In genomic region chr1:54944610-54945392, GRCh38 we compare ENCODE assay signal across 8 cellular contexts. TPM values are rescaled to one million over a fixed set of nuclear protein-coding genes. Genes with fewer than 3 reads are reported as not detected.
DNase-seq lines count a peak whose midpoint lies in the region; ATAC-seq and TF ChIP-seq lines count a peak whose summit lies in the region.

No MANE protein-coding gene starts in this region.

- DNase-seq in BJ (ENCODE audit: low read depth) (peak; percentile 34), MV-4-11 (lab: John Stamatoyannopoulos, UW) (peak; percentile 70), glomerular visceral epithelial cell (ENCODE audit: extremely low spot score) (peak; percentile 82), ovary (peak; percentile 34 to 74 (median 46)), type B pancreatic cell (ENCODE audit: extremely low spot score, unreplicated experiment) (no peak)
- peak; percentile 59 to 63 for DNase-seq in activated naive CD4-positive, alpha-beta T cell treated with anti-CD3 and anti-CD28 coated beads, Interleukin-2, amount 50 U/mL, for 72 hours (ENCODE audit: low spot score in 2 of 2)

- no peaks in the 10 kb centered on the region for H3K9me3 ChIP-seq in ovary

- no peak overlapping the region for H3K27ac ChIP-seq in ovary

- POLR2A ChIA-PET in BJ (lab: Charles Lee), result interaction anchor here (0.5 to 0.6 kb wide), 3 partner anchors 9 to 1288 kb away, joined by 5 to 10 read pairs (median 5); no protein-coding TSS in a partner anchor

- H3K36me3 ChIP-seq in BJ (ENCODE audit: control insufficient read depth, insufficient read depth, low read length), result no peaks in the 10 kb centered on the region
- no peaks in the 10 kb centered on the region for H3K36me3 ChIP-seq in ovary

- H3K4me3 Mint-ChIP-seq in type B pancreatic cell, result no peak overlapping the region

- no peak for TF ChIP-seq POLR2A in ovary (IDR thresholded peaks at IDR 0.05)

- H3K36me3 Mint-ChIP-seq in activated naive CD4-positive, alpha-beta T cell treated with anti-CD3 and anti-CD28 coated beads, Interleukin-2, amount 50 U/mL, for 72 hours, result no peaks in the 10 kb centered on the region
- no peaks in the 10 kb centered on the region for H3K36me3 Mint-ChIP-seq in type B pancreatic cell

- ATAC-seq in GM21360 (IDR thresholded peaks at IDR 0.05; ENCODE audit: unreplicated experiment) (peak; percentile 74), SK-N-SH treated with all-trans-retinoic acid at 6 μM for 48 hours (peak; percentile 94)
- ATAC-seq in activated naive CD4-positive, alpha-beta T cell treated with anti-CD3 and anti-CD28 coated beads, Interleukin-2, amount 50 U/mL, for 72 hours, result peak; percentile 84 to 85

- peak; percentile 84 for TF ChIP-seq CTCF in BJ (IDR thresholded peaks at IDR 0.05; ENCODE audit: insufficient read depth, low read depth, low read length)
- TF ChIP-seq CTCF in ovary (IDR thresholded peaks at IDR 0.05), result peak in 2 of 3 donors; percentile 24 to 35
- TF ChIP-seq CTCF in type B pancreatic cell (conservative IDR thresholded peaks at IDR 0.05), result peak; percentile 88

- H3K27me3 ChIP-seq in BJ (ENCODE audit: control insufficient read depth, insufficient read depth, low read length) (no peaks in the 10 kb centered on the region), ovary (no peaks in the 10 kb centered on the region)

- intact Hi-C loops in ovary (cut with DNase I), result loop anchor here in 1 of 4 donors (10.0 kb wide), 1 partner anchor 50 kb away; the partner anchor contains the start of gene BSND

- H3K27me3 Mint-ChIP-seq in type B pancreatic cell, result peaks cover 4% of the 10 kb centered on the region

- H3K4me1 ChIP-seq in ovary (ENCODE audit: insufficient read depth), result no peaks in the 10 kb centered on the region

- H3K9me3 Mint-ChIP-seq in activated naive CD4-positive, alpha-beta T cell treated with anti-CD3 and anti-CD28 coated beads, Interleukin-2, amount 50 U/mL, for 72 hours, result no peaks in the 10 kb centered on the region
- H3K9me3 Mint-ChIP-seq in type B pancreatic cell, result no peaks in the 10 kb centered on the region

- peak overlapping the region; percentile 12 to 29 for H3K27ac Mint-ChIP-seq in activated naive CD4-positive, alpha-beta T cell treated with anti-CD3 and anti-CD28 coated beads, Interleukin-2, amount 50 U/mL, for 72 hours
- H3K27ac Mint-ChIP-seq in type B pancreatic cell, result peak overlapping the region; percentile 39

- WGBS in ovary, 3 donors, result 28 to 32% (median 31%) methylated on average over 9 of the region's 9 CpGs

- peaks cover 14% of the 10 kb centered on the region for H3K4me1 Mint-ChIP-seq in type B pancreatic cell (ENCODE audit: unreplicated experiment)

- H3K4me3 ChIP-seq in BJ (ENCODE audit: low read depth, low read length), result no peak overlapping the region
- H3K4me3 ChIP-seq in ovary, result no peak overlapping the region

- CTCF ChIA-PET in BJ (lab: Yijun Ruan, JAX), result interaction anchor here (0.5 to 13.0 kb wide), 33 partner anchors 9 to 143 kb away, joined by 3 to 307 read pairs (median 5); partner anchors contain the start of genes BSND, DHCR24, PCSK9 and TTC22

- TF ChIP-seq EP300 in ovary (IDR thresholded peaks at IDR 0.05), result no peak

TF ChIP-seq in SK-N-SH treated with all-trans-retinoic acid at 6 μM for 48 hours, 23 proteins besides CTCF, POLR2A, EP300 and RAD21:
- TF ChIP-seq ZNF70 (CRISPR knock-in tag; IDR thresholded peaks at IDR 0.05) (no peak), ARNTL (CRISPR knock-in tag; IDR thresholded peaks at IDR 0.05; ENCODE audit: borderline replicate concordance, low read depth) (no peak), OSR1 (CRISPR knock-in tag; IDR thresholded peaks at IDR 0.05) (no peak), CREB5 (CRISPR knock-in tag; IDR thresholded peaks at IDR 0.05; ENCODE audit: low read depth) (no peak), ZC3H10 (CRISPR knock-in tag; IDR thresholded peaks at IDR 0.05) (no peak), ZFP30 (CRISPR knock-in tag; IDR thresholded peaks at IDR 0.05) (no peak), POU6F1 (CRISPR knock-in tag; IDR thresholded peaks at IDR 0.05; ENCODE audit: borderline replicate concordance, low read depth) (no peak), SNAI2 (CRISPR knock-in tag; IDR thresholded peaks at IDR 0.05) (no peak), BACH2 (CRISPR knock-in tag; IDR thresholded peaks at IDR 0.05; ENCODE audit: borderline replicate concordance) (no peak), PPARA (CRISPR knock-in tag; IDR thresholded peaks at IDR 0.05; ENCODE audit: borderline replicate concordance) (no peak), CSRNP3 (CRISPR knock-in tag; IDR thresholded peaks at IDR 0.05) (no peak), ZNF565 (CRISPR knock-in tag; conservative IDR thresholded peaks at IDR 0.05; ENCODE audit: low read depth) (no peak), TOX (CRISPR knock-in tag; IDR thresholded peaks at IDR 0.05; ENCODE audit: borderline replicate concordance) (no peak), ZNF8 (CRISPR knock-in tag; IDR thresholded peaks at IDR 0.05) (no peak), ZFP3 (CRISPR knock-in tag; IDR thresholded peaks at IDR 0.05) (no peak), CSDC2 (CRISPR knock-in tag; IDR thresholded peaks at IDR 0.05) (no peak), RARB (CRISPR knock-in tag; IDR thresholded peaks at IDR 0.05) (no peak)

RNA-seq across cellular contexts. Expression of gene TMEM61, which starts 35.6 kb away (rescaled TPM):
- not detected in 2 replicates for polyA plus RNA-seq in BJ (2011; rRNA removed)
- not detected in 2 replicates for polyA minus RNA-seq in BJ (2011; rRNA and poly(A)+ RNA removed)
- under 1 TPM in 1 of 2 donors, not detected in 1; 0.23 TPM for total RNA-seq in activated naive CD4-positive, alpha-beta T cell treated with anti-CD3 and anti-CD28 coated beads, Interleukin-2, amount 50 U/mL, for 72 hours
- total RNA-seq in ovary, result 1 to 10 TPM in 2 of 7 donors, under 1 TPM in 3, not detected in 2; 0.22 to 2.9 (median 0.60) TPM
- under 1 TPM in 1 of 2 donors, not detected in 1; 0.63 TPM for polyA plus RNA-seq in ovary
- total RNA-seq in type B pancreatic cell (ENCODE audit: low replicate concordance), result 2.9 and 3.8 TPM in 2 replicates

RNA-seq across cellular contexts. Expression of gene BSND, which starts 53.9 kb away (rescaled TPM):
- polyA plus RNA-seq in BJ (2011; rRNA removed) (not detected in 2 replicates), ovary (under 1 TPM in 1 of 2 donors, not detected in 1; 0.10 TPM)
- not detected in 2 replicates for polyA minus RNA-seq in BJ (2011; rRNA and poly(A)+ RNA removed)
- total RNA-seq in activated naive CD4-positive, alpha-beta T cell treated with anti-CD3 and anti-CD28 coated beads, Interleukin-2, amount 50 U/mL, for 72 hours, result under 1 TPM in 1 of 2 donors, not detected in 1; 0.12 TPM
- total RNA-seq in ovary (under 1 TPM in 2 of 7 donors, not detected in 5; 0.10 to 0.46 TPM), type B pancreatic cell (ENCODE audit: low replicate concordance) (0.05 TPM in 1 of 2 replicates, not detected in the other)

RNA-seq across cellular contexts. Expression of gene DHCR24, which starts 57.8 kb away (rescaled TPM):
- polyA plus RNA-seq in BJ (2011; rRNA removed) (43.3 and 75.0 TPM in 2 replicates), ovary (1,000 to 10,000 TPM in 1 of 2 donors, 10 to 100 TPM in 1; 24.9 to 1,394 TPM)
- 108 and 112 TPM in 2 replicates for polyA minus RNA-seq in BJ (2011; rRNA and poly(A)+ RNA removed)
- total RNA-seq in activated naive CD4-positive, alpha-beta T cell treated with anti-CD3 and anti-CD28 coated beads, Interleukin-2, amount 50 U/mL, for 72 hours, result 10 to 100 TPM; 28.4 to 94.6 TPM
- total RNA-seq in ovary (100 to 1,000 TPM in 2 of 7 donors, 10 to 100 TPM in 5; 10.5 to 220 (median 74.6) TPM), type B pancreatic cell (ENCODE audit: low replicate concordance) (119 and 149 TPM in 2 replicates)

Comparison
In these comparisons a context has a peak if more than half of its experiments do, and no peak if none do; other contexts are left out.
1. CTCF ChIP-seq: peak in every context shown above with its lines; median percentile 88 in type B pancreatic cell; 84 in BJ; 30 in ovary.